Comparison of ENCODE assay signal across 6 cellular contexts in the genomic region with DNA sequence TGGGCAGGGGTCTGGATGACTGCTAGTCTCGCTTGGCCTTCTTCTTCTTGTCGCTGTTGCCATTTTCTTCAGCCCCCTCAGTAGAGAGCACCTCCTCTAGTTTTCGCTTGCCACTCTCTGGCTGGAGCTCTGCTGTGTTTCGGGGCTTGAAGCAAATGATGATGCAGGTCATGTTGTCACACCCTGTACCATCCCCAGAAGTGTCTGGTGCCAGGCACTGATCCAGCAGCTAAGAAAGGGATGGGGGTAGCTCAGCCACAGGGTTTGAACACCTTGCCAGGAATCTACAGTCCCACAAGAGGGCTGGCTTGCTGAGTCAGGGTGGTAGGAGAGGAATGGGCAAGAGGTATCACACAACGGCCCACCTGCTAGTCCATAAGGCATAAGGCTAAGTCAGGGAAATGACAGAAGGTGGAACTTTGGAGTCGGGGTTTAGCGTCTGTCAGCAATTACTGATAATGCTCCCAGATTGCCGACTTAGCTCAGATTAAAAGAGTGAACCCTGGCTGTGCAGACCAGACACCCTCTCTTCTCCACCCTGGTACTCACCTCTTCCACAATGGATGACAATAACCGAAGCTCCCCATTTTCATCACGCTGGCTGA. TPM values are rescaled to one million over a fixed set of nuclear protein-coding genes. Genes with fewer than 3 reads are reported as not detected.
DNase-seq lines count a peak whose midpoint lies in the region; ATAC-seq and TF ChIP-seq lines count a peak whose summit lies in the region.

No MANE protein-coding gene starts in this region.

- H3K27ac ChIP-seq in CD4-positive, alpha-beta memory T cell (ENCODE audit: low read depth, low read length), result peak overlapping the region; percentile 78

- H3K27me3 ChIP-seq in CD4-positive, alpha-beta memory T cell (ENCODE audit: insufficient read depth, low read length), result no peaks in the 10 kb centered on the region
- H3K27me3 ChIP-seq in mucosa of stomach (ENCODE audit: control insufficient read depth, insufficient read depth, low read length), result no peaks in the 10 kb centered on the region

- H3K9me3 Mint-ChIP-seq in CD4-positive, alpha-beta memory T cell, result peaks cover 0 to 1% (median 0%) of the 10 kb centered on the region in 8 donors
- H3K9me3 Mint-ChIP-seq in WTC11, result no peaks in the 10 kb centered on the region

- H3K4me3 ChIP-seq in CD4-positive, alpha-beta memory T cell (ENCODE audit: low read length in 2 of 2), result no peak overlapping the region
- no peak overlapping the region for H3K4me3 ChIP-seq in mucosa of stomach (ENCODE audit: low read length)

- H3K4me3 Mint-ChIP-seq in CD4-positive, alpha-beta memory T cell, result peak overlapping the region; percentile 62 to 89 (median 84)
- peak overlapping the region; percentile 94 for H3K4me3 Mint-ChIP-seq in WTC11

- ATAC-seq in WTC11 (no peak), GM19397 (IDR thresholded peaks at IDR 0.05; ENCODE audit: unreplicated experiment) (no peak)

- peak overlapping the region; percentile 92 to 97 (median 93) for H3K27ac Mint-ChIP-seq in CD4-positive, alpha-beta memory T cell
- peak overlapping the region; percentile 100 for H3K27ac Mint-ChIP-seq in WTC11

- peaks cover 15 to 36% (median 25%) of the 10 kb centered on the region in 4 donors for H3K4me1 Mint-ChIP-seq in CD4-positive, alpha-beta memory T cell
- H3K4me1 Mint-ChIP-seq in WTC11, result peaks cover 20% of the 10 kb centered on the region

- no peaks in the 10 kb centered on the region for H3K27me3 Mint-ChIP-seq in CD4-positive, alpha-beta memory T cell
- no peaks in the 10 kb centered on the region; the same call in 1 of the 2 replicates for H3K27me3 Mint-ChIP-seq in WTC11 (ENCODE audit: low read depth)

- CTCF ChIA-PET in CD4-positive, alpha-beta memory T cell (lab: Charles Lee; ENCODE audit: partially characterized antibody), result interaction anchor here (0.5 to 1.5 kb wide), 2 partner anchors 12 to 32 kb away, joined by 3 to 6 read pairs; a partner anchor contains a TSS
- CTCF ChIA-PET in WTC11 (lab: Charles Lee), result interaction anchor here (3.1 kb wide), 1 partner anchor 12 kb away, joined by 15 read pairs; a partner anchor contains a TSS

- no peak for DNase-seq in CD4-positive, alpha-beta memory T cell
- no peak for DNase-seq in WTC11 (ENCODE audit: low spot score)
- no peak for DNase-seq in NCI-H2081 treated with DMSO at 0.1 percent for 48 hours (lab: John Stamatoyannopoulos, UW)
- no peak for DNase-seq in H4 (ENCODE audit: low spot score)

- H3K36me3 Mint-ChIP-seq in CD4-positive, alpha-beta memory T cell, result peaks cover 40 to 68% of the 10 kb centered on the region in 2 donors
- H3K36me3 Mint-ChIP-seq in WTC11, result peaks cover 58% of the 10 kb centered on the region

- no peak for TF ChIP-seq CTCF in WTC11 (IDR thresholded peaks at IDR 0.05)

- intact Hi-C loops in CD4-positive, alpha-beta memory T cell (cut with micrococcal nuclease), result loop anchor here (2.0 kb wide), 1 partner anchor 47 kb away; a partner anchor contains a TSS

- POLR2A ChIA-PET in CD4-positive, alpha-beta memory T cell (lab: Charles Lee; ENCODE audit: partially characterized antibody), result interaction anchor here (0.6 to 4.4 kb wide), 5 partner anchors 11 to 632 kb away, joined by 4 to 106 read pairs (median 44); a partner anchor contains a TSS
- POLR2A ChIA-PET in WTC11 (lab: Charles Lee), result interaction anchor here (0.6 kb wide), 1 partner anchor 12 kb away, joined by 3 read pairs; a partner anchor contains a TSS

- H3K4me1 ChIP-seq in CD4-positive, alpha-beta memory T cell (ENCODE audit: insufficient read depth, low read length), result peaks cover 20% of the 10 kb centered on the region
- H3K4me1 ChIP-seq in mucosa of stomach (ENCODE audit: control insufficient read depth, insufficient read depth, low read length), result peaks cover 27% of the 10 kb centered on the region

- no peaks in the 10 kb centered on the region for H3K9me3 ChIP-seq in CD4-positive, alpha-beta memory T cell (ENCODE audit: control insufficient read depth in 1 of 2, low read length in 2 of 2)
- no peaks in the 10 kb centered on the region for H3K9me3 ChIP-seq in mucosa of stomach (ENCODE audit: control insufficient read depth, low read length)

- peaks cover 59% of the 10 kb centered on the region for H3K36me3 ChIP-seq in CD4-positive, alpha-beta memory T cell (ENCODE audit: insufficient read depth, low read length)
- H3K36me3 ChIP-seq in mucosa of stomach (ENCODE audit: control insufficient read depth, insufficient read depth, low read length), result peaks cover 9% of the 10 kb centered on the region

- peak overlapping the region; percentile 69 for H3K9ac ChIP-seq in mucosa of stomach (ENCODE audit: low read length)

TF ChIP-seq in WTC11, 78 proteins besides CTCF, POLR2A, EP300 and RAD21:
- TF ChIP-seq, protein P1, sequence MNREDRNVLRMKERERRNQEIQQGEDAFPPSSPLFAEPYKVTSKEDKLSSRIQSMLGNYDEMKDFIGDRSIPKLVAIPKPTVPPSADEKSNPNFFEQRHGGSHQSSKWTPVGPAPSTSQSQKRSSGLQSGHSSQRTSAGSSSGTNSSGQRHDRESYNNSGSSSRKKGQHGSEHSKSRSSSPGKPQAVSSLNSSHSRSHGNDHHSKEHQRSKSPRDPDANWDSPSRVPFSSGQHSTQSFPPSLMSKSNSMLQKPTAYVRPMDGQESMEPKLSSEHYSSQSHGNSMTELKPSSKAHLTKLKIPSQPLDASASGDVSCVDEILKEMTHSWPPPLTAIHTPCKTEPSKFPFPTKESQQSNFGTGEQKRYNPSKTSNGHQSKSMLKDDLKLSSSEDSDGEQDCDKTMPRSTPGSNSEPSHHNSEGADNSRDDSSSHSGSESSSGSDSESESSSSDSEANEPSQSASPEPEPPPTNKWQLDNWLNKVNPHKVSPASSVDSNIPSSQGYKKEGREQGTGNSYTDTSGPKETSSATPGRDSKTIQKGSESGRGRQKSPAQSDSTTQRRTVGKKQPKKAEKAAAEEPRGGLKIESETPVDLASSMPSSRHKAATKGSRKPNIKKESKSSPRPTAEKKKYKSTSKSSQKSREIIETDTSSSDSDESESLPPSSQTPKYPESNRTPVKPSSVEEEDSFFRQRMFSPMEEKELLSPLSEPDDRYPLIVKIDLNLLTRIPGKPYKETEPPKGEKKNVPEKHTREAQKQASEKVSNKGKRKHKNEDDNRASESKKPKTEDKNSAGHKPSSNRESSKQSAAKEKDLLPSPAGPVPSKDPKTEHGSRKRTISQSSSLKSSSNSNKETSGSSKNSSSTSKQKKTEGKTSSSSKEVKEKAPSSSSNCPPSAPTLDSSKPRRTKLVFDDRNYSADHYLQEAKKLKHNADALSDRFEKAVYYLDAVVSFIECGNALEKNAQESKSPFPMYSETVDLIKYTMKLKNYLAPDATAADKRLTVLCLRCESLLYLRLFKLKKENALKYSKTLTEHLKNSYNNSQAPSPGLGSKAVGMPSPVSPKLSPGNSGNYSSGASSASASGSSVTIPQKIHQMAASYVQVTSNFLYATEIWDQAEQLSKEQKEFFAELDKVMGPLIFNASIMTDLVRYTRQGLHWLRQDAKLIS (CRISPR knock-in tag; IDR thresholded peaks at IDR 0.05; ENCODE audit: borderline replicate concordance), result no peak
- TF ChIP-seq ZNF138 (CRISPR knock-in tag; conservative IDR thresholded peaks at IDR 0.05), result no peak
- no peak for TF ChIP-seq NFE2L1 (CRISPR knock-in tag; IDR thresholded peaks at IDR 0.05)
- TF ChIP-seq, protein P2, sequence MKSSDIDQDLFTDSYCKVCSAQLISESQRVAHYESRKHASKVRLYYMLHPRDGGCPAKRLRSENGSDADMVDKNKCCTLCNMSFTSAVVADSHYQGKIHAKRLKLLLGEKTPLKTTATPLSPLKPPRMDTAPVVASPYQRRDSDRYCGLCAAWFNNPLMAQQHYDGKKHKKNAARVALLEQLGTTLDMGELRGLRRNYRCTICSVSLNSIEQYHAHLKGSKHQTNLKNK (CRISPR knock-in tag; IDR thresholded peaks at IDR 0.05), result no peak
- TF ChIP-seq, protein P3, sequence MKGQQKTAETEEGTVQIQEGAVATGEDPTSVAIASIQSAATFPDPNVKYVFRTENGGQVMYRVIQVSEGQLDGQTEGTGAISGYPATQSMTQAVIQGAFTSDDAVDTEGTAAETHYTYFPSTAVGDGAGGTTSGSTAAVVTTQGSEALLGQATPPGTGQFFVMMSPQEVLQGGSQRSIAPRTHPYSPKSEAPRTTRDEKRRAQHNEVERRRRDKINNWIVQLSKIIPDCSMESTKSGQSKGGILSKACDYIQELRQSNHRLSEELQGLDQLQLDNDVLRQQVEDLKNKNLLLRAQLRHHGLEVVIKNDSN (CRISPR knock-in tag; IDR thresholded peaks at IDR 0.05), result no peak
- TF ChIP-seq TP53 (CRISPR knock-in tag; IDR thresholded peaks at IDR 0.05), result no peak
- no peak for TF ChIP-seq EMX1 (CRISPR knock-in tag; IDR thresholded peaks at IDR 0.05)
- no peak for TF ChIP-seq FOXP1 (CRISPR knock-in tag; IDR thresholded peaks at IDR 0.05; ENCODE audit: borderline replicate concordance)
- TF ChIP-seq RORB (CRISPR knock-in tag; IDR thresholded peaks at IDR 0.05), result no peak

RNA-seq across cellular contexts. Expression of a gene that starts 1.1 kb away (rescaled TPM):
- total RNA-seq in CD4-positive, alpha-beta memory T cell, result 10 to 100 TPM; 17.6 to 20.1 TPM
- polyA plus RNA-seq in CD4-positive, alpha-beta memory T cell, result 1 to 10 TPM; 3.7 to 6.3 TPM
- 23.6 to 27.4 TPM (median 24.5 TPM) in 3 replicates for total RNA-seq in WTC11 (2021)
- 1.4 and 2.8 TPM in 2 replicates for total RNA-seq in H4 (2014; rRNA removed; shearing (Covaris generic))

RNA-seq across cellular contexts. Expression of a gene that starts 11.3 kb away (rescaled TPM):
- total RNA-seq in CD4-positive, alpha-beta memory T cell, result 100 to 1,000 TPM; 122 to 130 TPM
- polyA plus RNA-seq in CD4-positive, alpha-beta memory T cell, result 100 to 1,000 TPM; 178 to 304 TPM
- 72.5 to 75.3 TPM (median 74.7 TPM) in 3 replicates for total RNA-seq in WTC11 (2021)
- 79.6 and 84.6 TPM in 2 replicates for total RNA-seq in H4 (2014; rRNA removed; shearing (Covaris generic))

RNA-seq across cellular contexts. Expression of a gene that starts 11.5 kb away (rescaled TPM):
- total RNA-seq in CD4-positive, alpha-beta memory T cell, result 10 to 100 TPM; 48.4 to 56.0 TPM
- 10 to 100 TPM; 33.4 to 35.1 TPM for polyA plus RNA-seq in CD4-positive, alpha-beta memory T cell
- total RNA-seq in WTC11 (2021), result 46.6 to 53.6 TPM (median 49.1 TPM) in 3 replicates
- 15.0 and 23.8 TPM in 2 replicates for total RNA-seq in H4 (2014; rRNA removed; shearing (Covaris generic))

RNA-seq across cellular contexts. Expression of a gene that starts 25.1 kb away (rescaled TPM):
- 10 to 100 TPM; 82.9 to 90.8 TPM for total RNA-seq in CD4-positive, alpha-beta memory T cell
- 10 to 100 TPM; 37.7 to 51.8 TPM for polyA plus RNA-seq in CD4-positive, alpha-beta memory T cell
- total RNA-seq in WTC11 (2021), result 103 to 123 TPM (median 107 TPM) in 3 replicates
- 24.5 and 29.9 TPM in 2 replicates for total RNA-seq in H4 (2014; rRNA removed; shearing (Covaris generic))

RNA-seq across cellular contexts. Expression of a gene that starts 27.7 kb away (rescaled TPM):
- total RNA-seq in CD4-positive, alpha-beta memory T cell, result 10 to 100 TPM; 53.8 to 56.1 TPM
- 10 to 100 TPM; 76.7 to 99.4 TPM for polyA plus RNA-seq in CD4-positive, alpha-beta memory T cell
- 140 to 193 TPM (median 147 TPM) in 3 replicates for total RNA-seq in WTC11 (2021)
- 72.0 and 81.7 TPM in 2 replicates for total RNA-seq in H4 (2014; rRNA removed; shearing (Covaris generic))
